ENCODE assay signal across 8 cellular contexts in the genomic region with DNA sequence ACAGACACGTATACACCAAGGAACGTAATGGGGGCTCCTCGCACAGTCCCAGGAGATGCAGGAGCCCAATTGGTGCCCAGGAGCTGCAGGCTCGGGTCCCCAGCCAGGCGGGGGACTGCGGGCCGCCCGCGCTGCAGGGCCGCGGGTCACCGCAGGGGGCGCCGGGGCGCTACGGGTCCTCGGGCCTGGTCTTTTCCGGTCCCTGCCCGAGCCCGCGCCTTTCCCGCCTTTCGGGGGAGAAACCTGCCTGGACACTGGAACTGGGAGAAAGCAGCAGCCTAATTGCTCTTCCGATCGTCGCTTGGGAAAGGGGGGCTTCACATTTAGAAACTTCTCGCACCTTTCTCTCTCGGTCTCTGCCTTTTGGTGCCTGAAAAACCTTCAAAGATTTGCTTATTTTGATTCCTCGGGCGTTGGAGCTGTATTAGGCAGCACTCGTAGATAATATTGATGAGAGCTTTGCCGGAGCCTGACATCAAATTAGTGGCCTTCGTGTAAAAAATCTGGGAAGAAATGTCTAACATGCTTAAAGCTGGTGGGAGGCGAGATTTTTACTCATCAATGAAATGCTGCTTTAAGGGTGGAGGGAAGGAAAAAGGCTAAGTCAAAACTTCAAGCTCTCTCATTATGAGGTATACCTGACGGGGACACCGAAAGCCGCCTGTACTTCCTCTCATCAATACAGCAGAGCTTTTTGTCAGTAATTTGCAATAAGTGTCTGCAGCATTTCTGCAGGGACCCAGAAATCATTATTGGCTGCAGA.
DNase-seq lines count a peak whose midpoint lies in the region; ATAC-seq lines count a peak whose summit lies in the region.

No MANE protein-coding gene starts in this region.

- peaks cover 6% of the 10 kb centered on the region for H3K9me3 Mint-ChIP-seq in activated naive CD8-positive, alpha-beta T cell (ENCODE audit: low read depth)
- H3K9me3 Mint-ChIP-seq in memory B cell, result peaks cover 4% of the 10 kb centered on the region

- no peak overlapping the region for H3K27ac ChIP-seq in BLaER1
- H3K27ac ChIP-seq in caudate nucleus (ENCODE audit: low read depth, low read length), result no peak overlapping the region

- peaks cover 52% of the 10 kb centered on the region for H3K4me1 Mint-ChIP-seq in activated naive CD8-positive, alpha-beta T cell (ENCODE audit: low read depth)
- H3K4me1 Mint-ChIP-seq in memory B cell, result peaks cover 24% of the 10 kb centered on the region

- H3K27me3 Mint-ChIP-seq in activated naive CD8-positive, alpha-beta T cell, result peaks cover 69% of the 10 kb centered on the region
- peaks cover 41% of the 10 kb centered on the region for H3K27me3 Mint-ChIP-seq in memory B cell

- DNase-seq in memory B cell (ENCODE audit: low spot score in 2 of 2), result no peak
- DNase-seq in NCI-H2081 (lab: John Stamatoyannopoulos, UW), result no peak
- DNase-seq in caudate nucleus (lab: John Stamatoyannopoulos, UW), result no peak
- DNase-seq in HCEC 1CT, result no peak

- H3K36me3 ChIP-seq in BLaER1, result no peaks in the 10 kb centered on the region

- ATAC-seq in GM21786 (IDR thresholded peaks at IDR 0.05; ENCODE audit: unreplicated experiment) (peak; percentile 46), memory B cell (ENCODE audit: low read depth) (no peak), HG03097 (IDR thresholded peaks at IDR 0.05; ENCODE audit: low FRiP score, unreplicated experiment) (no peak)

- H3K27me3 ChIP-seq in BLaER1, result peaks cover 82% of the 10 kb centered on the region

- peaks cover 36% of the 10 kb centered on the region for H3K9me3 ChIP-seq in BLaER1

- no peak overlapping the region for H3K27ac Mint-ChIP-seq in activated naive CD8-positive, alpha-beta T cell
- no peak overlapping the region for H3K27ac Mint-ChIP-seq in memory B cell

- peaks cover 2% of the 10 kb centered on the region for H3K36me3 Mint-ChIP-seq in activated naive CD8-positive, alpha-beta T cell
- H3K36me3 Mint-ChIP-seq in memory B cell, result peaks cover 2% of the 10 kb centered on the region

- peak overlapping the region; percentile 50; the same call in 1 of the 2 replicates for H3K4me3 ChIP-seq in BLaER1

- peaks cover 38% of the 10 kb centered on the region for H4K20me1 ChIP-seq in BLaER1

- no peak overlapping the region for H3K9ac ChIP-seq in BLaER1

- peak overlapping the region; percentile 60 for H3K4me2 ChIP-seq in BLaER1

- H3K4me3 Mint-ChIP-seq in activated naive CD8-positive, alpha-beta T cell, result peak overlapping the region; percentile 35
- peak overlapping the region; percentile 68 for H3K4me3 Mint-ChIP-seq in memory B cell

- peaks cover 11% of the 10 kb centered on the region; the same call in 1 of the 2 replicates for H3K4me1 ChIP-seq in BLaER1
